ENCODE assay signal across 19 cellular contexts in the genomic region with DNA sequence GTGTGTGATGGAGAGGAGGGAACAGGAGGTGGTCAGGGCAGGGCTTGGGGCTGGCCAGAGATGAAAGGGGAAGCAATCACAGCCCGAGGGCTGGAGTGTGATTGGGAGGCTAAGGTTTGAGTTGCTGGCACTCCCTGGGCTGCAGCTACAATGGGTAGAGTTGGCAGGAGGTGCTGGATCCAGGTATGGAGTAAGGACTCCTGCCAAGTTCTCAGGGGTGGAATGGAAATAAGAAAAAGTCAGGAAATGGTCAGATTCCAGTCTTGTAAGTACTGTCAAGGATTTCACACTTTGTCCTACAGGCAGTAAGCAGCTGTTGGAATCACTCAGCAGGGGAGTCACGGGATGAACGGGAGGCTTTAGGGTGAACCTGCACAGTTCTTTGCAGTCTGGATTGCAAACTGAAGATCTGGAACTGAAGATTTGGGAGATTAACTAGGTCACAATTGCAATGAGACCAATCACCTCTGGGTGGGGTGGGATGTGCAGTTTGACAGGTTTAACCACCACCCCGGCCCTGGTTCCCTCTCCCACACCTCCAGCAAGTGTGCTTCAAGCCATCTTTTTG. TPM values are rescaled to one million over a fixed set of nuclear protein-coding genes. Genes with fewer than 3 reads are reported as not detected.
DNase-seq lines count a peak whose midpoint lies in the region; ATAC-seq, FAIRE-seq and TF ChIP-seq lines count a peak whose summit lies in the region.
"Had no signal": no experiment of that assay in that cellular context is flagged by ENCODE, and none has a peak within 500 bp of the region (broad histone marks: within the 10 kb centered on the region; RNA-seq: fewer than 3 reads in every experiment).

No MANE protein-coding gene starts in this region.

- H4K20me1 ChIP-seq in HepG2 (ENCODE audit: insufficient read depth, low read length): no peaks in the 10 kb centered on the region

- POLR2A ChIA-PET in HepG2 (lab: Yijun Ruan, JAX): interaction anchor here (1.1 kb wide), 1 partner anchor 11 kb away, joined by 4 read pairs; a partner anchor contains a TSS

- CTCF ChIA-PET in HepG2 (lab: Yijun Ruan, JAX; ENCODE audit: low intra/inter-chr PET ratio, low total read pairs): no interaction called here

- peak; percentile 34 for FAIRE-seq in HepG2 (lab: Jason Lieb, UNC)

- in situ Hi-C loops in HepG2 (cut with HindIII; ENCODE audit: extremely low pct_ligation_motif_present, low pct_unique_long_range_greater_than_20kb): no loop called here

- TF ChIP-seq POLR2A in HepG2 (IDR thresholded peaks at IDR 0.05; ENCODE audit: insufficient read depth in 1 of 2, low read depth in 2 of 2, low read length in 2 of 2) (no peak), right lobe of liver (IDR thresholded peaks at IDR 0.05) (no peak)

- ATAC-seq in HepG2 (no peak; the same call in 2 of the 3 replicates), right lobe of liver (no peak), GM18520 (IDR thresholded peaks at IDR 0.05; ENCODE audit: unreplicated experiment) (no peak)
- ATAC-seq: activated T-helper 17 cell treated with anti-CD3 and anti-CD28 coated beads, Interleukin-2, amount 50 U/mL, for 72 hours; left ventricle myocardium superior had no signal

- WGBS in HepG2 (ENCODE audit: low lambda C conversion rate): 15% methylated on average over 4 of the region's 4 CpGs
- WGBS in right lobe of liver (ENCODE audit: insufficient coverage, low coverage, low lambda C conversion rate, missing lambda C conversion rate): 34% methylated on average over 3 of the region's 4 CpGs

- no peak overlapping the region for H3K4me3 ChIP-seq in HepG2 (replicated peaks in 1 of 3; ENCODE audit: insufficient read depth in 1 of 3, low read depth in 2 of 3, low read length in 3 of 3)
- H3K4me3 ChIP-seq in right lobe of liver: no peak overlapping the region
- H3K4me3 ChIP-seq in right atrium auricular region: no peak overlapping the region
- H3K4me3 ChIP-seq: thoracic aorta had no signal

- DNase-seq in HepG2 (ENCODE audit: low spot score) (no peak), right lobe of liver (no peak), mesenteric fat pad (ENCODE audit: low spot score) (peak; percentile 57), right atrium auricular region (ENCODE audit: low spot score) (no peak), cardiac septum (ENCODE audit: low spot score) (no peak), Kasumi-1 (lab: John Stamatoyannopoulos, UW) (no peak)
- DNase-seq: Caco-2; dermis blood vessel endothelial cell; GDM1; left ventricle myocardium superior; NCI-H2081 treated with DMSO at 0.1 percent for 48 hours; NCI-H748 treated with DMSO at 0.1 percent for 48 hours; retina; stimulated activated CD4-positive, alpha-beta T cell treated with anti-CD3 and anti-CD28 coated beads, Interleukin-2, amount 100 ng/mL, for 24 hours had no signal

- no peak overlapping the region for H3K4me2 ChIP-seq in HepG2 (ENCODE audit: low read depth, low read length)

- no TSS peak for BruUV-seq in HepG2 (replicated peaks; lab: Mats Ljungman, UMichigan)

- intact Hi-C loops in HepG2 (cut with micrococcal nuclease; ENCODE audit: unreplicated experiment): loop anchor here (5.0 kb wide), 1 partner anchor 513 kb away; no protein-coding TSS in a partner anchor
- intact Hi-C loops in right lobe of liver (cut with DNase I): no loop called here
- intact Hi-C loops in cardiac septum (cut with DNase I): no loop called here

- TF ChIP-seq CTCF in HepG2 (CRISPR knock-in tag; IDR thresholded peaks at IDR 0.05) (no peak), right lobe of liver (IDR thresholded peaks at IDR 0.05) (no peak), right atrium auricular region (IDR thresholded peaks at IDR 0.05) (no peak)

- H3K79me2 ChIP-seq in HepG2 (ENCODE audit: insufficient read depth, low read length): no peaks in the 10 kb centered on the region

- H3K27me3 ChIP-seq in HepG2 (ENCODE audit: control insufficient read depth in 1 of 2, insufficient read depth in 2 of 2, low read length in 2 of 2): peaks cover 7 to 64% of the 10 kb centered on the region in 2 experiments; a peak in 4 of 5 replicates
- no peaks in the 10 kb centered on the region for H3K27me3 ChIP-seq in right lobe of liver
- H3K27me3 ChIP-seq in right atrium auricular region: no peaks in the 10 kb centered on the region

- no peak for TF ChIP-seq EP300 in HepG2 (IDR thresholded peaks at IDR 0.05; ENCODE audit: low read depth in 2 of 2, low read length in 2 of 2)
- no peak for TF ChIP-seq EP300 in HepG2 (CRISPR knock-in tag; IDR thresholded peaks at IDR 0.05; ENCODE audit: borderline replicate concordance)

- H2AFZ ChIP-seq in HepG2 (ENCODE audit: low read length): no peak overlapping the region

- no peak overlapping the region for H3K9ac ChIP-seq in HepG2 (ENCODE audit: insufficient read depth, low read depth, low read length)

- no peak for TF ChIP-seq RAD21 in HepG2 (CRISPR knock-in tag; IDR thresholded peaks at IDR 0.05)

- H3K27ac ChIP-seq in HepG2 (ENCODE audit: extremely low read length, insufficient read depth, low read length) (no peak overlapping the region), right lobe of liver (no peak overlapping the region), angular gyrus (ENCODE audit: low read depth, low read length) (peak overlapping the region; percentile 64), right atrium auricular region (no peak overlapping the region)
- H3K27ac ChIP-seq: thoracic aorta had no signal

- H3K36me3 ChIP-seq in HepG2 (replicated peaks in 1 of 2; ENCODE audit: control insufficient read depth in 1 of 2, insufficient read depth in 2 of 2, low read length in 2 of 2) (no peaks in the 10 kb centered on the region), right lobe of liver (no peaks in the 10 kb centered on the region), right atrium auricular region (no peaks in the 10 kb centered on the region)
- H3K36me3 ChIP-seq: thoracic aorta had no signal

- no peaks in the 10 kb centered on the region for H3K9me3 ChIP-seq in HepG2 (ENCODE audit: low read length)
- H3K9me3 ChIP-seq in right lobe of liver: no peaks in the 10 kb centered on the region
- H3K9me3 ChIP-seq in right atrium auricular region: no peaks in the 10 kb centered on the region
- H3K9me3 ChIP-seq: Caco-2, thoracic aorta had no signal

- H3K4me1 ChIP-seq in HepG2 (ENCODE audit: insufficient read depth, low read length) (peaks cover 8% of the 10 kb centered on the region), right lobe of liver (no peaks in the 10 kb centered on the region), right atrium auricular region (peaks cover 0 to 23% of the 10 kb centered on the region in 2 donors)
- H3K4me1 ChIP-seq: Caco-2 had no signal

RNA-seq across cellular contexts. Expression of a gene that starts 10.9 kb away (rescaled TPM):
- total RNA-seq in HepG2 (2016; rRNA removed; fragmentation: Illumina TruSeq; extraction: Trizol) (17.7 and 18.0 TPM in 2 replicates), right lobe of liver (1 to 10 TPM; 3.5 to 8.1 (median 5.5) TPM), mesenteric fat pad (28.8 TPM), right atrium auricular region (1 to 10 TPM; 2.9 to 7.0 TPM), cardiac septum (6.2 TPM)
- 4.6 and 5.5 TPM in 2 replicates for total RNA-seq in HepG2 (2016; cell fraction: cytosol; rRNA removed; fragmentation: Illumina TruSeq; extraction: Trizol; ENCODE audit: low read depth)
- total RNA-seq in HepG2 (2016; cell fraction: insoluble cytoplasmic fraction; rRNA removed; fragmentation: Illumina TruSeq; extraction: Trizol): 15.5 and 19.4 TPM in 2 replicates
- 12.4 TPM in 2 replicates for total RNA-seq in HepG2 (2016; cell fraction: membrane; rRNA removed; fragmentation: Illumina TruSeq; extraction: Trizol)
- 15.5 and 17.7 TPM in 2 replicates for total RNA-seq in HepG2 (2016; cell fraction: nucleus; rRNA removed; fragmentation: Illumina TruSeq; extraction: Trizol)
- 16.1 and 16.7 TPM in 2 replicates for polyA plus RNA-seq in HepG2 (2011; rRNA removed)
- 7.7 and 8.6 TPM in 2 replicates for polyA plus RNA-seq in HepG2 (2011; cell fraction: cytosol; rRNA removed)
- 55.2 and 72.1 TPM in 2 replicates for polyA plus RNA-seq in HepG2 (2011; cell fraction: nucleus; rRNA removed)
- polyA plus RNA-seq in HepG2 (2012): 36.4 and 42.1 TPM in 2 replicates
- 2.5 and 2.6 TPM in 2 replicates for polyA plus RNA-seq in HepG2 (2016; cell fraction: cytosol; fragmentation: Illumina TruSeq; extraction: Trizol; ENCODE audit: low read depth)
- polyA plus RNA-seq in HepG2 (2016; cell fraction: insoluble cytoplasmic fraction; fragmentation: Illumina TruSeq; extraction: Trizol; ENCODE audit: low read depth): 16.3 and 21.7 TPM in 2 replicates
- polyA plus RNA-seq in HepG2 (2016; cell fraction: membrane; fragmentation: Illumina TruSeq; extraction: Trizol; ENCODE audit: low read depth): 8.3 and 8.6 TPM in 2 replicates
- polyA plus RNA-seq in HepG2 (2016; cell fraction: nucleus; fragmentation: Illumina TruSeq; extraction: Trizol; ENCODE audit: insufficient read depth, low read depth): 28.7 and 30.7 TPM in 2 replicates
- 0.09 and 29.9 TPM in 2 replicates for polyA minus RNA-seq in HepG2 (2011; rRNA and poly(A)+ RNA removed; ENCODE audit: low replicate concordance)
- polyA minus RNA-seq in HepG2 (2011; cell fraction: cytosol; rRNA and poly(A)+ RNA removed): 15.4 and 25.3 TPM in 2 replicates
- polyA minus RNA-seq in HepG2 (2011; cell fraction: nucleus; rRNA and poly(A)+ RNA removed): 36.4 and 40.5 TPM in 2 replicates
- total RNA-seq: Caco-2 had no signal

RNA-seq across cellular contexts. Expression of a gene that starts 16.8 kb away (rescaled TPM):
- not detected in 2 replicates for total RNA-seq in HepG2 (2016; rRNA removed; fragmentation: Illumina TruSeq; extraction: Trizol)
- total RNA-seq in HepG2 (2016; cell fraction: cytosol; rRNA removed; fragmentation: Illumina TruSeq; extraction: Trizol; ENCODE audit: low read depth): not detected in 2 replicates
- not detected in 2 replicates for total RNA-seq in HepG2 (2016; cell fraction: insoluble cytoplasmic fraction; rRNA removed; fragmentation: Illumina TruSeq; extraction: Trizol)
- total RNA-seq in HepG2 (2016; cell fraction: membrane; rRNA removed; fragmentation: Illumina TruSeq; extraction: Trizol): not detected in 2 replicates
- not detected in 2 replicates for total RNA-seq in HepG2 (2016; cell fraction: nucleus; rRNA removed; fragmentation: Illumina TruSeq; extraction: Trizol)
- not detected in 2 replicates for polyA plus RNA-seq in HepG2 (2011; rRNA removed)
- polyA plus RNA-seq in HepG2 (2011; cell fraction: cytosol; rRNA removed): not detected in 2 replicates
- not detected in 2 replicates for polyA plus RNA-seq in HepG2 (2011; cell fraction: nucleus; rRNA removed)
- polyA plus RNA-seq in HepG2 (2012): not detected in 2 replicates
- not detected in 2 replicates for polyA plus RNA-seq in HepG2 (2016; cell fraction: cytosol; fragmentation: Illumina TruSeq; extraction: Trizol; ENCODE audit: low read depth)
- polyA plus RNA-seq in HepG2 (2016; cell fraction: insoluble cytoplasmic fraction; fragmentation: Illumina TruSeq; extraction: Trizol; ENCODE audit: low read depth): not detected in 2 replicates
- polyA plus RNA-seq in HepG2 (2016; cell fraction: membrane; fragmentation: Illumina TruSeq; extraction: Trizol; ENCODE audit: low read depth): not detected in 2 replicates
- polyA plus RNA-seq in HepG2 (2016; cell fraction: nucleus; fragmentation: Illumina TruSeq; extraction: Trizol; ENCODE audit: insufficient read depth, low read depth): not detected in 2 replicates
- polyA minus RNA-seq in HepG2 (2011; rRNA and poly(A)+ RNA removed; ENCODE audit: low replicate concordance): not detected in 2 replicates
- polyA minus RNA-seq in HepG2 (2011; cell fraction: cytosol; rRNA and poly(A)+ RNA removed): not detected in 2 replicates
- polyA minus RNA-seq in HepG2 (2011; cell fraction: nucleus; rRNA and poly(A)+ RNA removed): not detected in 2 replicates
- total RNA-seq in right lobe of liver: not detected
- not detected for total RNA-seq in mesenteric fat pad
- total RNA-seq in right atrium auricular region: not detected
- total RNA-seq in cardiac septum: not detected
- total RNA-seq: activated T-helper 17 cell treated with anti-CD3 and anti-CD28 coated beads, Interleukin-2, amount 50 U/mL, for 72 hours; Caco-2; dermis blood vessel endothelial cell; left ventricle myocardium superior; naive thymus-derived CD8-positive, alpha-beta T cell; thoracic aorta had no signal
- polyA plus RNA-seq: naive thymus-derived CD8-positive, alpha-beta T cell had no signal

RNA-seq across cellular contexts. Expression of a gene that starts 36.2 kb away (rescaled TPM):
- total RNA-seq in HepG2 (2016; rRNA removed; fragmentation: Illumina TruSeq; extraction: Trizol) (11.8 and 14.4 TPM in 2 replicates), right lobe of liver (10 to 100 TPM; 16.4 to 20.9 (median 20.2) TPM), mesenteric fat pad (0.35 TPM), right atrium auricular region (1 to 10 TPM; 1.4 to 4.8 TPM), cardiac septum (0.24 TPM)
- total RNA-seq in HepG2 (2016; cell fraction: cytosol; rRNA removed; fragmentation: Illumina TruSeq; extraction: Trizol; ENCODE audit: low read depth): 3.2 and 3.9 TPM in 2 replicates
- 10.9 and 16.2 TPM in 2 replicates for total RNA-seq in HepG2 (2016; cell fraction: insoluble cytoplasmic fraction; rRNA removed; fragmentation: Illumina TruSeq; extraction: Trizol)
- 5.7 and 5.8 TPM in 2 replicates for total RNA-seq in HepG2 (2016; cell fraction: membrane; rRNA removed; fragmentation: Illumina TruSeq; extraction: Trizol)
- total RNA-seq in HepG2 (2016; cell fraction: nucleus; rRNA removed; fragmentation: Illumina TruSeq; extraction: Trizol): 16.5 and 17.9 TPM in 2 replicates
- polyA plus RNA-seq in HepG2 (2011; rRNA removed): 36.9 and 40.7 TPM in 2 replicates
- polyA plus RNA-seq in HepG2 (2011; cell fraction: cytosol; rRNA removed): 12.8 and 15.9 TPM in 2 replicates
- 96.4 and 108 TPM in 2 replicates for polyA plus RNA-seq in HepG2 (2011; cell fraction: nucleus; rRNA removed)
- polyA plus RNA-seq in HepG2 (2012): 22.1 and 22.9 TPM in 2 replicates
- 1.4 TPM in 2 replicates for polyA plus RNA-seq in HepG2 (2016; cell fraction: cytosol; fragmentation: Illumina TruSeq; extraction: Trizol; ENCODE audit: low read depth)
- polyA plus RNA-seq in HepG2 (2016; cell fraction: insoluble cytoplasmic fraction; fragmentation: Illumina TruSeq; extraction: Trizol; ENCODE audit: low read depth): 9.8 and 12.7 TPM in 2 replicates
- polyA plus RNA-seq in HepG2 (2016; cell fraction: membrane; fragmentation: Illumina TruSeq; extraction: Trizol; ENCODE audit: low read depth): 2.8 and 3.2 TPM in 2 replicates
- polyA plus RNA-seq in HepG2 (2016; cell fraction: nucleus; fragmentation: Illumina TruSeq; extraction: Trizol; ENCODE audit: insufficient read depth, low read depth): 29.2 and 34.3 TPM in 2 replicates
- 0.44 and 113 TPM in 2 replicates for polyA minus RNA-seq in HepG2 (2011; rRNA and poly(A)+ RNA removed; ENCODE audit: low replicate concordance)
- 17.7 and 20.2 TPM in 2 replicates for polyA minus RNA-seq in HepG2 (2011; cell fraction: cytosol; rRNA and poly(A)+ RNA removed)
- 26.9 and 31.6 TPM in 2 replicates for polyA minus RNA-seq in HepG2 (2011; cell fraction: nucleus; rRNA and poly(A)+ RNA removed)
- total RNA-seq: left ventricle myocardium superior; naive thymus-derived CD8-positive, alpha-beta T cell had no signal
- polyA plus RNA-seq: naive thymus-derived CD8-positive, alpha-beta T cell had no signal
